Comparison of ENCODE assay signal across 13 cellular contexts in the genomic region with DNA sequence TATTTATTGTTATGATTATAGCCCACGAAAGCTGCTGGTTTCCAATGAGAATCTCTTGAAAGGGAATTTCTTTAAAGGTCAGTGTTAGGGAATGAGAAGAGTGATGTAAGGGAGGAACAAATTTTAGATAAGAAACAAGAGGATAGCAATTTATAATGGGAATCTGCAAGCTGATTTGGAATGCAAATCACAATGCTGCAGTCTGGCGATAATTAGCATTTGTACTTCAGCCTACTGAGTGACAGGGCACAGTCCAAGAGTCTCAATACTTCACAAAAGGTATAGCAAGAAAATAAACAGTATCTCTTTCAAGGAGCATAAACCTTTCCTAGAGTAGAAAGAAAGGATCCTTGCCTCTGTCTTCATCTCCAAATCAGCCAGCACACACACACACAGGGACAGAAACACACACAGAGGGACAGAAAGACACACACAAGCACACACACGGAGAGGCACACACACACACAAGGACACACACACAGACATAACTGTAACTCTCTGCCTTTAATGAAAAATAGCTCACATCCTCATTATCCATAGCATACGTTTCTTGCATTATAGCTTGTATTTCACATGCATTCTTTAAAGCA. TPM values are rescaled to one million over a fixed set of nuclear protein-coding genes. Genes with fewer than 3 reads are reported as not detected.
"Had no signal": no experiment of that assay in that cellular context is flagged by ENCODE, and none has a peak within 500 bp of the region (broad histone marks: within the 10 kb centered on the region; RNA-seq: fewer than 3 reads in every experiment).

No MANE protein-coding gene starts in this region.

- H3K36me3 ChIP-seq: gastroesophageal sphincter had no signal

- ATAC-seq: gastroesophageal sphincter; left lobe of liver; stimulated activated effector memory CD8-positive, alpha-beta T cell treated with anti-CD3 and anti-CD28 coated beads, Interleukin-12 subunit alpha, Interleukin-12 subunit beta, amount 100 ng/mL, for 72 hours had no signal

- DNase-seq: activated CD4-positive, alpha-beta T cell treated with anti-CD3 and anti-CD28 coated beads, Interleukin-2, amount 10 ng/mL, durations not matched to agents 7 days and 5 days; activated CD4-positive, CD25-positive, alpha-beta regulatory T cell; activated CD8-positive, alpha-beta memory T cell treated with anti-CD3 and anti-CD28 coated beads for 24 hours; activated naive CD4-positive, alpha-beta T cell; activated naive CD8-positive, alpha-beta T cell treated with anti-CD3 and anti-CD28 coated beads, Interleukin-2, amount 10 ng/mL, durations not matched to agents 7 days and 5 days; islet precursor cell; posterior cingulate gyrus; T-helper 2 cell had no signal

- FAIRE-seq: endometrium had no signal

- H3K36me3 Mint-ChIP-seq: activated naive CD8-positive, alpha-beta T cell treated with anti-CD3 and anti-CD28 coated beads, Interleukin-2, amount 10 ng/mL, durations not matched to agents 7 days and 5 days; stimulated activated effector memory CD8-positive, alpha-beta T cell treated with anti-CD3 and anti-CD28 coated beads, Interleukin-12 subunit alpha, Interleukin-12 subunit beta, amount 100 ng/mL, for 72 hours had no signal

- H3K27ac Mint-ChIP-seq: activated CD4-positive, alpha-beta T cell treated with anti-CD3 and anti-CD28 coated beads, Interleukin-2, amount 10 ng/mL, durations not matched to agents 7 days and 5 days; activated naive CD8-positive, alpha-beta T cell treated with anti-CD3 and anti-CD28 coated beads, Interleukin-2, amount 10 ng/mL, durations not matched to agents 7 days and 5 days; activated T-helper 1 cell treated with anti-CD3 and anti-CD28 coated beads, Interleukin-12 subunit alpha, Interleukin-12 subunit beta, Interleukin-2, Interleukin-4 antibody, amounts not matched to agents 30 ng/mL and 10 ng/mL and 1 ng/mL, durations not matched to agents 14 hours and 24 hours and 36 hours; stimulated activated effector memory CD8-positive, alpha-beta T cell treated with anti-CD3 and anti-CD28 coated beads, Interleukin-12 subunit alpha, Interleukin-12 subunit beta, amount 100 ng/mL, for 72 hours had no signal

- H3K27me3 Mint-ChIP-seq: activated CD4-positive, alpha-beta T cell treated with anti-CD3 and anti-CD28 coated beads, Interleukin-2, amount 10 ng/mL, durations not matched to agents 7 days and 5 days; activated naive CD8-positive, alpha-beta T cell treated with anti-CD3 and anti-CD28 coated beads, Interleukin-2, amount 10 ng/mL, durations not matched to agents 7 days and 5 days had no signal

- H3K27me3 ChIP-seq: gastroesophageal sphincter had no signal

- H3K9me3 ChIP-seq: gastroesophageal sphincter had no signal

- H3K4me3 ChIP-seq: gastroesophageal sphincter had no signal

- H3K4me3 Mint-ChIP-seq: activated CD4-positive, alpha-beta T cell treated with anti-CD3 and anti-CD28 coated beads, Interleukin-2, amount 10 ng/mL, durations not matched to agents 7 days and 5 days; activated naive CD8-positive, alpha-beta T cell treated with anti-CD3 and anti-CD28 coated beads, Interleukin-2, amount 10 ng/mL, durations not matched to agents 7 days and 5 days; activated T-helper 1 cell treated with anti-CD3 and anti-CD28 coated beads, Interleukin-12 subunit alpha, Interleukin-12 subunit beta, Interleukin-2, Interleukin-4 antibody, amounts not matched to agents 30 ng/mL and 10 ng/mL and 1 ng/mL, durations not matched to agents 14 hours and 24 hours and 36 hours; stimulated activated effector memory CD8-positive, alpha-beta T cell treated with anti-CD3 and anti-CD28 coated beads, Interleukin-12 subunit alpha, Interleukin-12 subunit beta, amount 100 ng/mL, for 72 hours had no signal

- H3K4me1 Mint-ChIP-seq: activated CD4-positive, alpha-beta T cell treated with anti-CD3 and anti-CD28 coated beads, Interleukin-2, amount 10 ng/mL, durations not matched to agents 7 days and 5 days; activated naive CD8-positive, alpha-beta T cell treated with anti-CD3 and anti-CD28 coated beads, Interleukin-2, amount 10 ng/mL, durations not matched to agents 7 days and 5 days; stimulated activated effector memory CD8-positive, alpha-beta T cell treated with anti-CD3 and anti-CD28 coated beads, Interleukin-12 subunit alpha, Interleukin-12 subunit beta, amount 100 ng/mL, for 72 hours had no signal

- H3K27ac ChIP-seq: gastroesophageal sphincter had no signal

- H3K9me3 Mint-ChIP-seq: activated CD4-positive, alpha-beta T cell treated with anti-CD3 and anti-CD28 coated beads, Interleukin-2, amount 10 ng/mL, durations not matched to agents 7 days and 5 days; activated naive CD8-positive, alpha-beta T cell treated with anti-CD3 and anti-CD28 coated beads, Interleukin-2, amount 10 ng/mL, durations not matched to agents 7 days and 5 days; activated T-helper 1 cell treated with anti-CD3 and anti-CD28 coated beads, Interleukin-12 subunit alpha, Interleukin-12 subunit beta, Interleukin-2, Interleukin-4 antibody, amounts not matched to agents 30 ng/mL and 10 ng/mL and 1 ng/mL, durations not matched to agents 14 hours and 24 hours and 36 hours had no signal

RNA-seq across cellular contexts. Expression of a gene that starts 1.2 kb away (rescaled TPM):
- total RNA-seq: activated CD4-positive, alpha-beta T cell treated with anti-CD3 and anti-CD28 coated beads, Interleukin-2, amount 10 ng/mL, durations not matched to agents 7 days and 5 days; activated naive CD8-positive, alpha-beta T cell treated with anti-CD3 and anti-CD28 coated beads, Interleukin-2, amount 10 ng/mL, durations not matched to agents 7 days and 5 days; activated T-helper 1 cell treated with anti-CD3 and anti-CD28 coated beads, Interleukin-12 subunit alpha, Interleukin-12 subunit beta, Interleukin-2, Interleukin-4 antibody, amounts not matched to agents 30 ng/mL and 10 ng/mL and 1 ng/mL, durations not matched to agents 14 hours and 24 hours and 36 hours had no signal
